In genomic region chr12:116739381-116739887, GRCh38 we compare ENCODE assay signal across 1 cellular context.
TF ChIP-seq lines count a peak whose summit lies in the region.

No MANE protein-coding gene starts in this region.

TF ChIP-seq in WTC11, 78 proteins besides CTCF, POLR2A, EP300 and RAD21:
- TF ChIP-seq PRRX2 (CRISPR knock-in tag; IDR thresholded peaks at IDR 0.05) (no peak), E2F1 (CRISPR knock-in tag; IDR thresholded peaks at IDR 0.05) (no peak), ZNF232 (CRISPR knock-in tag; IDR thresholded peaks at IDR 0.05) (no peak), FOXP1 (CRISPR knock-in tag; IDR thresholded peaks at IDR 0.05; ENCODE audit: borderline replicate concordance) (no peak), ZNF121 (CRISPR knock-in tag; IDR thresholded peaks at IDR 0.05) (no peak), NFATC4 (CRISPR knock-in tag; IDR thresholded peaks at IDR 0.05) (no peak)
- TF ChIP-seq, protein P1, sequence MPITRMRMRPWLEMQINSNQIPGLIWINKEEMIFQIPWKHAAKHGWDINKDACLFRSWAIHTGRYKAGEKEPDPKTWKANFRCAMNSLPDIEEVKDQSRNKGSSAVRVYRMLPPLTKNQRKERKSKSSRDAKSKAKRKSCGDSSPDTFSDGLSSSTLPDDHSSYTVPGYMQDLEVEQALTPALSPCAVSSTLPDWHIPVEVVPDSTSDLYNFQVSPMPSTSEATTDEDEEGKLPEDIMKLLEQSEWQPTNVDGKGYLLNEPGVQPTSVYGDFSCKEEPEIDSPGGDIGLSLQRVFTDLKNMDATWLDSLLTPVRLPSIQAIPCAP (CRISPR knock-in tag; IDR thresholded peaks at IDR 0.05), result no peak
- TF ChIP-seq, protein P2, sequence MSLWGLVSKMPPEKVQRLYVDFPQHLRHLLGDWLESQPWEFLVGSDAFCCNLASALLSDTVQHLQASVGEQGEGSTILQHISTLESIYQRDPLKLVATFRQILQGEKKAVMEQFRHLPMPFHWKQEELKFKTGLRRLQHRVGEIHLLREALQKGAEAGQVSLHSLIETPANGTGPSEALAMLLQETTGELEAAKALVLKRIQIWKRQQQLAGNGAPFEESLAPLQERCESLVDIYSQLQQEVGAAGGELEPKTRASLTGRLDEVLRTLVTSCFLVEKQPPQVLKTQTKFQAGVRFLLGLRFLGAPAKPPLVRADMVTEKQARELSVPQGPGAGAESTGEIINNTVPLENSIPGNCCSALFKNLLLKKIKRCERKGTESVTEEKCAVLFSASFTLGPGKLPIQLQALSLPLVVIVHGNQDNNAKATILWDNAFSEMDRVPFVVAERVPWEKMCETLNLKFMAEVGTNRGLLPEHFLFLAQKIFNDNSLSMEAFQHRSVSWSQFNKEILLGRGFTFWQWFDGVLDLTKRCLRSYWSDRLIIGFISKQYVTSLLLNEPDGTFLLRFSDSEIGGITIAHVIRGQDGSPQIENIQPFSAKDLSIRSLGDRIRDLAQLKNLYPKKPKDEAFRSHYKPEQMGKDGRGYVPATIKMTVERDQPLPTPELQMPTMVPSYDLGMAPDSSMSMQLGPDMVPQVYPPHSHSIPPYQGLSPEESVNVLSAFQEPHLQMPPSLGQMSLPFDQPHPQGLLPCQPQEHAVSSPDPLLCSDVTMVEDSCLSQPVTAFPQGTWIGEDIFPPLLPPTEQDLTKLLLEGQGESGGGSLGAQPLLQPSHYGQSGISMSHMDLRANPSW (CRISPR knock-in tag; conservative IDR thresholded peaks at IDR 0.05; ENCODE audit: low read depth), result no peak
- TF ChIP-seq, protein P3, sequence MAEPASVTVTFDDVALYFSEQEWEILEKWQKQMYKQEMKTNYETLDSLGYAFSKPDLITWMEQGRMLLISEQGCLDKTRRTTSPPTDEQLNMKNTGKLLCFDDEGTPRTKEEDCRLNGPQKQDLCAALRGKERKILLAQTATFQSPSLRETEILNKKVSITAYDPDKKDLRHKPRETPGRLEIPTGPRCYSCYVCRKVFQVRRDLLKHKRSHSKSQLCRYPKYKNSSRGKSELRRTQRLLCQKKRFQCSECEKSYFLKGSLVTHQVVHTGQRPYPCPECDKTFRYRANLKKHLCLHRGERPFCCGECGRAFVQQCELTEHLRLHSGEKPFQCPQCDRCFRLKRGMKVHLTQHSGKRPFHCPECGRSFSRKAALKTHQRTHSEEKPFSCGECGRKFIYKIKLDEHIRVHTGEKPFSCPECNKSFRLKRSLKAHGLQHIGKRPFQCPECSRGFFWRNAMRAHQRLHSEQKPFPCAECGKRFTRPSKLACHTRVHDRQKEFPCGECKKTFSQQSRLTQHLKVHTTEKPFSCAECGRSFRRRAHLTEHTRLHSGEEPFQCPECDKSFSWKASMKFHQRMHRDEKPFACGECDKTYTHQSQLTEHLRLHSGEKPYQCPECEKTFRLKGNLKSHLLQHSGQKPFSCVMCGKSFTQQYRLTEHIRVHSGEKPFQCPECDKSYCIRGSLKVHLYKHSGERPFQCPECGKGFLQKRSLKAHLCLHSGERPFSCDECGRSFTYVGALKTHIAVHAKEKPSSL (CRISPR knock-in tag; conservative IDR thresholded peaks at IDR 0.05), result no peak
- TF ChIP-seq, protein P4, sequence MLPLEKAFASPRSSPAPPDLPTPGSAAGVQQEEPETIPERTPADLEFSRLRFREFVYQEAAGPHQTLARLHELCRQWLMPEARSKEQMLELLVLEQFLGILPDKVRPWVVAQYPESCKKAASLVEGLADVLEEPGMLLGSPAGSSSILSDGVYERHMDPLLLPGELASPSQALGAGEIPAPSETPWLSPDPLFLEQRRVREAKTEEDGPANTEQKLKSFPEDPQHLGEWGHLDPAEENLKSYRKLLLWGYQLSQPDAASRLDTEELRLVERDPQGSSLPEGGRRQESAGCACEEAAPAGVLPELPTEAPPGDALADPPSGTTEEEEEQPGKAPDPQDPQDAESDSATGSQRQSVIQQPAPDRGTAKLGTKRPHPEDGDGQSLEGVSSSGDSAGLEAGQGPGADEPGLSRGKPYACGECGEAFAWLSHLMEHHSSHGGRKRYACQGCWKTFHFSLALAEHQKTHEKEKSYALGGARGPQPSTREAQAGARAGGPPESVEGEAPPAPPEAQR (CRISPR knock-in tag; IDR thresholded peaks at IDR 0.05), result no peak
